In the genomic region with DNA sequence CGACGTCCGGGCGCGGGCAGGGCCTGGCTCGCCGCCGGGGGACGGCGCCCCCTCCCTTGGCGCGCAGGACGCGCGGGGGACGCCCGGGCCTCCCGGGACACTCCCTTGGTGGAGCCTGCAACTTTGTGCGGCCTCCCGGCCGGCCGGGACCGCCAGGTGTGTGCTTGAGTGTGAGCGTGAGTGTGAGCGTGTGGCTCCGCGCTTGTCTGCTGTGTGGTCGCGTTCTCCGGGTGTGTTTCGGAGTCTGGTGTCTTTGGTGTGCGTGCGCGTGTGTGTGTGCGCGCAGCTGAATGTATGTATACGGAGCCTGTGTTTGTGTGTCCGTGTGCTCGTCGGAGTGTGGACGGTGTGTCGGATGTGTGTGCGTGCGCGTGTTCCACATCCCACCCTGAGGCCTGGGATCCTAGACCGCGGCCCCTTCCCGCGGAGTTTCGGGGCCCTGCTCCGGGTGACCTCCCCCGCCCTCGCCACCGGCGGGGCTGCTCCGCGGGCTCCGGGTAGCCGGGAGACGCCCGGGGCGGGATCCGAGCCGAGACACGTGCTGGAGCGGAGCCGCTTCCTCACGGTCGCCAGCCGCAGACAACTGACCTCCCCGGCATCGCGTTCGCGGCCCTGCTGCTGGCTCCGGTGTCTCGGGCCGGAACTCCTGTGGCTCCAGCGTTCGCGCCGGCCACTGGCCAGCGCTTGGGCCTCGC, we compare ENCODE assay signal across 8 cellular contexts. TPM values are rescaled to one million over a fixed set of nuclear protein-coding genes. Genes with fewer than 3 reads are reported as not detected.
DNase-seq lines count a peak whose midpoint lies in the region; ATAC-seq and TF ChIP-seq lines count a peak whose summit lies in the region.

No MANE protein-coding gene starts in this region.

- intact Hi-C loops in vagina (cut with DNase I), result loop anchor here (5.0 kb wide), 1 partner anchor 1469 kb away; no protein-coding TSS in a partner anchor

- no peak overlapping the region for H3K9ac ChIP-seq in endodermal cell (ENCODE audit: extremely low read depth, low read length, poor library complexity, severe bottlenecking)

- no peaks in the 10 kb centered on the region for H3K9me3 Mint-ChIP-seq in endodermal cell

- H3K27me3 Mint-ChIP-seq in endodermal cell (ENCODE audit: insufficient read depth), result peaks cover 56% of the 10 kb centered on the region

- H3K9me3 ChIP-seq in endodermal cell (ENCODE audit: control insufficient read depth, low read length), result no peaks in the 10 kb centered on the region
- H3K9me3 ChIP-seq in vagina, result no peaks in the 10 kb centered on the region

- no peaks in the 10 kb centered on the region for H3K36me3 ChIP-seq in GM06990 (ENCODE audit: control insufficient read depth, insufficient read depth, low read length)
- H3K36me3 ChIP-seq in endodermal cell (ENCODE audit: control insufficient read depth, insufficient read depth, low read length), result no peaks in the 10 kb centered on the region
- no peaks in the 10 kb centered on the region for H3K36me3 ChIP-seq in vagina

- H3K4me1 Mint-ChIP-seq in endodermal cell, result peaks cover 24% of the 10 kb centered on the region

- ATAC-seq in HG03097 (IDR thresholded peaks at IDR 0.05; ENCODE audit: low FRiP score, unreplicated experiment), result no peak
- no peak for ATAC-seq in HG03175 (IDR thresholded peaks at IDR 0.05; ENCODE audit: unreplicated experiment)

- H3K27ac ChIP-seq in endodermal cell (ENCODE audit: low read depth, low read length), result no peak overlapping the region
- peak overlapping the region; percentile 73 for H3K27ac ChIP-seq in vagina

- no peaks in the 10 kb centered on the region for H3K36me3 Mint-ChIP-seq in endodermal cell (ENCODE audit: low read depth)

- 3 to 6% methylated on average over 14 to 84 of the region's 84 CpGs for WGBS in endodermal cell (ENCODE audit: insufficient coverage in 1 of 2, insufficient read length in 1 of 2), 2 experiments

- H3K27ac Mint-ChIP-seq in endodermal cell, result no peak overlapping the region

- peak overlapping the region; percentile 75 for H3K4me3 Mint-ChIP-seq in endodermal cell

- H3K4me1 ChIP-seq in endodermal cell (ENCODE audit: control insufficient read depth, insufficient read depth, low read length) (peaks cover 3% of the 10 kb centered on the region), vagina (peaks cover 24% of the 10 kb centered on the region)

- TF ChIP-seq CTCF in GM06990 (IDR thresholded peaks at IDR 0.05; ENCODE audit: insufficient read depth, low read length, poor library complexity, severe bottlenecking) (no peak), endodermal cell (conservative IDR thresholded peaks at IDR 0.05) (no peak), vagina (IDR thresholded peaks at IDR 0.05) (no peak)

- no peak overlapping the region for H3K4me3 ChIP-seq in GM06990 (replicated peaks; ENCODE audit: low read depth, low read length)
- peak overlapping the region; percentile 79 for H3K4me3 ChIP-seq in endodermal cell (ENCODE audit: low read length)
- H3K4me3 ChIP-seq in vagina, result peak overlapping the region; percentile 78 to 83

- H3K27me3 ChIP-seq in GM06990 (replicated peaks; ENCODE audit: control insufficient read depth, insufficient read depth, low read length) (peaks cover 5% of the 10 kb centered on the region; the same call in 1 of the 2 replicates), endodermal cell (ENCODE audit: control insufficient read depth, insufficient read depth, low read length, poor library complexity, severe bottlenecking) (peaks cover 55% of the 10 kb centered on the region), vagina (no peaks in the 10 kb centered on the region)

- no peak for TF ChIP-seq POLR2A in vagina (IDR thresholded peaks at IDR 0.05)

- DNase-seq in GM06990 (ENCODE audit: extremely low read depth, insufficient read length) (peak; percentile 28), RKO (ENCODE audit: low spot score) (peak; percentile 22), endodermal cell (peak; percentile 82), mucosa of gallbladder (ENCODE audit: low spot score) (peak; percentile 34), vagina (ENCODE audit: extremely low spot score in 2 of 2) (no peak), amniotic stem cell (lab: John Stamatoyannopoulos, UW) (no peak)

RNA-seq across cellular contexts. Expression of gene PTPRU, which starts 1.7 kb away (rescaled TPM):
- total RNA-seq in endodermal cell, result 10 to 100 TPM; 49.8 to 73.1 TPM
- 39.5 TPM for polyA plus RNA-seq in endodermal cell (2013, experiment 1 of 2)
- polyA plus RNA-seq in endodermal cell (2013, experiment 2 of 2), result 36.6 TPM
- total RNA-seq in mucosa of gallbladder, result 17.7 TPM
- 37.3 TPM for total RNA-seq in vagina

RNA-seq across cellular contexts. Expression of gene MECR, which starts 7.3 kb away (rescaled TPM):
- total RNA-seq in endodermal cell, result 10 to 100 TPM; 33.3 to 38.2 TPM
- polyA plus RNA-seq in endodermal cell (2013, experiment 1 of 2), result 35.9 TPM
- 30.3 TPM for polyA plus RNA-seq in endodermal cell (2013, experiment 2 of 2)
- total RNA-seq in mucosa of gallbladder, result 17.4 TPM
- total RNA-seq in vagina, result 16.9 TPM

RNA-seq across cellular contexts. Expression of gene SRSF4, which starts 56.4 kb away (rescaled TPM):
- total RNA-seq in endodermal cell, result 100 to 1,000 TPM in 1 of 2 donors, 10 to 100 TPM in 1; 89.1 to 107 TPM
- 101 TPM for polyA plus RNA-seq in endodermal cell (2013, experiment 1 of 2)
- 85.0 TPM for polyA plus RNA-seq in endodermal cell (2013, experiment 2 of 2)
- total RNA-seq in mucosa of gallbladder, result 78.0 TPM
- 67.8 TPM for total RNA-seq in vagina

Comparison
In these comparisons a context has a peak if more than half of its experiments do, and no peak if none do; other contexts are left out.
1. DNase-seq: peak in GM06990 (single experiment), RKO (single experiment), endodermal cell (single experiment) and mucosa of gallbladder (single experiment); none in vagina (0 of 2) and amniotic stem cell (single experiment).